16 cellular contexts compared by ENCODE assay signal in the genomic region with DNA sequence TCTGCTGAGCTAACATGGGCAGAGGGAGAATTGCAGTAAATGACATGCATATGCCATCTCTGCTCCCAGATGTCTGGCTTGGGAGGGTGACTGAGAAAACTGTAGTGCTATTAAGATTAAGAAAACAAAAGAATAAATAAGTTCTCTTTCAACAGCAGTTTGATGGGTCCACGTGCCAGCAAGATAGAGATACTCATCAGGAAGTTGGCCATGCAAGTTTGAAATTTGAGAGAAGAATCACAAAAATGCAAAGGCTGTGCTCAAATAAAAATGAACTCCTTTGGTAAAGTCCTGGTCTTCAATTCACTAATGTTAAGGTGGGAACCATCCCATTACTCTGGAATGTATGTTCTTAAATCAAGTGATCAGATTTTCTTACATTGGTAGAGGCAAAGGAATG.
"Had no signal": no experiment of that assay in that cellular context is flagged by ENCODE, and none has a peak within 500 bp of the region (broad histone marks: within the 10 kb centered on the region; RNA-seq: fewer than 3 reads in every experiment).

No MANE protein-coding gene starts in this region.

- H3K4me3 Mint-ChIP-seq: activated T-helper 17 cell treated with anti-CD3 and anti-CD28 coated beads, Interleukin-2, amount 50 U/mL, for 72 hours; memory B cell; natural killer cell had no signal

- H3K36me3 Mint-ChIP-seq: natural killer cell had no signal

- H3K9me3 Mint-ChIP-seq: activated T-helper 17 cell treated with anti-CD3 and anti-CD28 coated beads, Interleukin-2, amount 50 U/mL, for 72 hours; memory B cell; natural killer cell had no signal

- H3K27me3 Mint-ChIP-seq: activated T-helper 17 cell treated with anti-CD3 and anti-CD28 coated beads, Interleukin-2, amount 50 U/mL, for 72 hours; memory B cell had no signal

- DNase-seq: activated CD4-positive, alpha-beta T cell treated with anti-CD3 and anti-CD28 coated beads, Interleukin-2, amount 50 U/mL, for 1 hour; activated CD8-positive, alpha-beta memory T cell treated with anti-CD3 and anti-CD28 coated beads for 24 hours; activated naive CD4-positive, alpha-beta T cell treated with Interleukin-2 at 50 U/mL for 16 hours; aorta; hypothalamus; kidney glomerular epithelial cell; left ventricle myocardium superior; natural killer cell; posterior cingulate gyrus; retina; stimulated activated CD4-positive, alpha-beta T cell treated with anti-CD3 and anti-CD28 coated beads, Interleukin-2, amount 100 ng/mL, for 48 hours; stimulated activated naive CD4-positive, alpha-beta T cell; substantia nigra; trophoblast cell had no signal

- H3K27ac Mint-ChIP-seq: activated T-helper 17 cell treated with anti-CD3 and anti-CD28 coated beads, Interleukin-2, amount 50 U/mL, for 72 hours; memory B cell; natural killer cell had no signal
